8 cellular contexts compared by ENCODE assay signal in the genomic region with DNA sequence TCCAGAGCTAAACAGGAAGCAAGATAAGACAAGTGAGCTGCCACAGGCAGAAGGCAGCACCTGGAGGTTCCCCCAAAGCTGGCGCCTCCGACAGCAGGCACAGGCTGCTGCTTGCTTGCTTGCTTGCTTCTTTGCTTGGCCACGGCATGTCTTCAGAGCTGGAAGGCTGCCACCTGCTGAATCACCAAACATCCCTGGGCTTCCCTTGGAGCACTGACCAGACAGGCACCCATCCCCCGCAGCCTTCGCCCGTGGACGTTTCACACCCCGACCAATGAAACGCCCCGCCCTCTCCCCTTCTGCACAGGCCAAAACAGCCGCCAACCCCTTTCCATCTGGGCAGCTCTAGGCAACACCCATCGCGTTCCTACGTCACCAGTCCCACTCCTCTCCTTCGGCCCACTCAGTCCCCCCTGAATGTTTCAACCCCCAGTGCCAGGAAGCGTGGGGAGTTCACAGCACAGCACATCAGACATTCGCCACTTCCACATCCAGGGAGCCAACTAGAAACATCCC. TPM values are rescaled to one million over a fixed set of nuclear protein-coding genes. Genes with fewer than 3 reads are reported as not detected.
DNase-seq lines count a peak whose midpoint lies in the region; ATAC-seq lines count a peak whose summit lies in the region.

No MANE protein-coding gene starts in this region.

- H3K27me3 ChIP-seq in endocrine pancreas (ENCODE audit: control insufficient read depth, insufficient read depth, low read length) = no peaks in the 10 kb centered on the region

- peaks cover 27% of the 10 kb centered on the region for H3K4me1 ChIP-seq in endocrine pancreas (ENCODE audit: control insufficient read depth, insufficient read depth, low read length)

- DNase-seq in AML-193 (lab: John Stamatoyannopoulos, UW) = peak; percentile 83 to 84
- DNase-seq in NCI-H748 (lab: John Stamatoyannopoulos, UW; ENCODE audit: unreplicated experiment) = peak; percentile 55
- peak; percentile 72 for DNase-seq in activated CD8-positive, alpha-beta memory T cell treated with anti-CD3 and anti-CD28 coated beads, Interleukin-2, amount 10 ng/mL, durations not matched to agents 7 days and 5 days
- peak; percentile 97 for DNase-seq in mesenteric fat pad (ENCODE audit: low spot score)
- peak; percentile 38 to 43 for DNase-seq in stimulated activated CD8-positive, alpha-beta memory T cell treated with anti-CD3 and anti-CD28 coated beads, Interleukin-15, amount 100 ng/mL, for 4 hours (ENCODE audit: low read depth in 2 of 2)

- H3K36me3 ChIP-seq in endocrine pancreas (ENCODE audit: control insufficient read depth, insufficient read depth, low read length) = no peaks in the 10 kb centered on the region

- ATAC-seq in GM18873 (IDR thresholded peaks at IDR 0.05; ENCODE audit: low FRiP score, unreplicated experiment) = peak; percentile 24
- ATAC-seq in HG03159 (IDR thresholded peaks at IDR 0.05; ENCODE audit: unreplicated experiment) = peak; percentile 24
- ATAC-seq in activated CD8-positive, alpha-beta memory T cell treated with anti-CD3 and anti-CD28 coated beads, Interleukin-2, amount 10 ng/mL, durations not matched to agents 7 days and 5 days = peak; percentile 6

- peak overlapping the region; percentile 86 for H3K4me3 ChIP-seq in endocrine pancreas (ENCODE audit: control insufficient read depth, insufficient read depth, low read length)

- CTCF ChIA-PET in activated CD8-positive, alpha-beta memory T cell treated with anti-CD3 and anti-CD28 coated beads, Interleukin-2, amount 10 ng/mL, durations not matched to agents 7 days and 5 days (lab: Charles Lee) = interaction anchor here (1.0 to 2.8 kb wide), 16 partner anchors 9 to 254 kb away, joined by 3 to 13 read pairs (median 4); no protein-coding TSS in a partner anchor

- H3K9me3 Mint-ChIP-seq in activated CD8-positive, alpha-beta memory T cell treated with anti-CD3 and anti-CD28 coated beads, Interleukin-2, amount 10 ng/mL, durations not matched to agents 7 days and 5 days (ENCODE audit: low read depth) = no peaks in the 10 kb centered on the region

- H3K27ac Mint-ChIP-seq in activated CD8-positive, alpha-beta memory T cell treated with anti-CD3 and anti-CD28 coated beads, Interleukin-2, amount 10 ng/mL, durations not matched to agents 7 days and 5 days = peak overlapping the region; percentile 88

- H3K9ac ChIP-seq in endocrine pancreas (ENCODE audit: control insufficient read depth, insufficient read depth, low read length) = peak overlapping the region; percentile 85

- H3K36me3 Mint-ChIP-seq in activated CD8-positive, alpha-beta memory T cell treated with anti-CD3 and anti-CD28 coated beads, Interleukin-2, amount 10 ng/mL, durations not matched to agents 7 days and 5 days = peaks cover under 1% of the 10 kb centered on the region

- peak overlapping the region; percentile 95 for H3K4me3 Mint-ChIP-seq in activated CD8-positive, alpha-beta memory T cell treated with anti-CD3 and anti-CD28 coated beads, Interleukin-2, amount 10 ng/mL, durations not matched to agents 7 days and 5 days

- H3K27me3 Mint-ChIP-seq in activated CD8-positive, alpha-beta memory T cell treated with anti-CD3 and anti-CD28 coated beads, Interleukin-2, amount 10 ng/mL, durations not matched to agents 7 days and 5 days = no peaks in the 10 kb centered on the region

- H3K9me3 ChIP-seq in endocrine pancreas (ENCODE audit: control insufficient read depth, low read length) = no peaks in the 10 kb centered on the region

- H3K4me1 Mint-ChIP-seq in activated CD8-positive, alpha-beta memory T cell treated with anti-CD3 and anti-CD28 coated beads, Interleukin-2, amount 10 ng/mL, durations not matched to agents 7 days and 5 days = peaks cover 31% of the 10 kb centered on the region

RNA-seq across cellular contexts. Expression of a gene that starts 1.7 kb away (rescaled TPM):
- total RNA-seq in activated CD8-positive, alpha-beta memory T cell treated with anti-CD3 and anti-CD28 coated beads, Interleukin-2, amount 10 ng/mL, durations not matched to agents 7 days and 5 days = 10 to 100 TPM; 37.0 to 38.4 TPM
- 37.2 TPM for total RNA-seq in mesenteric fat pad

Comparison
In these comparisons a context has a peak if more than half of its experiments do, and no peak if none do; other contexts are left out.
1. Peak in every context shown above with its lines: DNase-seq, ATAC-seq and H3K4me3 ChIP-seq.
2. DNase-seq: peak in every context shown above with its lines; median percentile 97 in mesenteric fat pad; 84 in AML-193; 72 in activated CD8-positive, alpha-beta memory T cell treated with anti-CD3 and anti-CD28 coated beads, Interleukin-2, amount 10 ng/mL, durations not matched to agents 7 days and 5 days; 55 in NCI-H748; 40 in stimulated activated CD8-positive, alpha-beta memory T cell treated with anti-CD3 and anti-CD28 coated beads, Interleukin-15, amount 100 ng/mL, for 4 hours.